24 cellular contexts compared by ENCODE assay signal in the genomic region with DNA sequence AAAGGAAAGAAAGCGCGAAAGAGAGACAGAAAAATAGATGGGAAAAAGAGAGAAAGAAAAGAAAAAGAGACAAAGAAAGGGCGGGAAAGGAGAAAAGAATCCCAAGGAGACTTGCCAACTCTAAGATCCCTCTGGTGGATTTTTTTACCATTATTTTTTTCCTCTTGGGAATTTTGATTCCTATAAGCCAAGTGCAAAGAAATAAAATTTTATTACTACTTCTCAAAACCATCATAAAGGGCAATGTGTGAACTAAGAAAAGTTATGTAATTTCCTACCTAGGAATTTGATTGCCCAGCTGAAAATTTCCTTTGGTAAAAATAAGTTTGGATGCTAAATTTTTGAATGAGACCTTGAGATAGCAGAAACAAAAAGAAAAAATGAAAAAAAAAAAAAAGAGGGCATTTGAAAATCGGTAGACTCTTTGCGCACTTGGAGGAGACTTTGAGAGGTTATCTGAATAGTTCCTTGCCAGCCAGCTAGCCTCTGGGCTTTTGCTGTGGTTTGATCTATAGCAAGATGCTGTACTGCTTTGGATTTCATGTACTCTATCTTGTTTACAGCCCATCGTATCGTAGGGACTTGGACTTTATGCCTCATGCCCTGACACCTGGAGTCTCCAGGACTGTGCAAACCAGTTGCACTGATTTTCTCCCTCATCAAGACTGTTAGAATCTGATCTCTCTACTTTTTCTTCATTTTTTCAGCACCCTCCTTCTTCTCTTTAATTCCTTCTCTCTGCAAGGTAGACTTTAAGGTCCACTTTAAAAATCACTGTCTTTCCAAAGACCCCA.
"Had no signal": no experiment of that assay in that cellular context is flagged by ENCODE, and none has a peak within 500 bp of the region (broad histone marks: within the 10 kb centered on the region; RNA-seq: fewer than 3 reads in every experiment).

No MANE protein-coding gene starts in this region.

- DNase-seq: cortex of kidney; effector CD8-positive, alpha-beta T cell; effector memory CD8-positive, alpha-beta T cell; endodermal cell; erythroblast; esophagus squamous epithelium; foreskin fibroblast; foreskin melanocyte; gastrocnemius medialis; glutamatergic neuron; head of caudate nucleus; heart right ventricle; hippocampal formation; islet precursor cell; kidney; kidney glomerular epithelial cell; left lung; left ventricle myocardium superior; lower lobe of right lung; mesenchymal stem cell; naive thymus-derived CD4-positive, alpha-beta T cell had no signal

- H3K27ac ChIP-seq: epithelial cell of prostate, esophagus squamous epithelium, gastrocnemius medialis, heart right ventricle, left lung, lower lobe of right lung had no signal

- ATAC-seq: effector memory CD8-positive, alpha-beta T cell; esophagus mucosa; gastrocnemius medialis; heart right ventricle; left lung; left ventricle myocardium superior; lower lobe of right lung; naive thymus-derived CD4-positive, alpha-beta T cell had no signal

- FAIRE-seq: endometrium, kidney had no signal

- H3K9me3 ChIP-seq: esophagus squamous epithelium, gastrocnemius medialis, left lung had no signal

- H3K4me1 ChIP-seq: esophagus squamous epithelium, gastrocnemius medialis, heart right ventricle, left lung, lower lobe of right lung had no signal

- H3K36me3 ChIP-seq: esophagus squamous epithelium, gastrocnemius medialis, heart right ventricle, left lung, lower lobe of right lung had no signal

- H3K4me3 ChIP-seq: esophagus squamous epithelium, gastrocnemius medialis, heart right ventricle, left lung, lower lobe of right lung had no signal

- H3K27me3 ChIP-seq: esophagus squamous epithelium, gastrocnemius medialis, left lung had no signal
